Comparison of ENCODE assay signal across 1 cellular context in the genomic region with DNA sequence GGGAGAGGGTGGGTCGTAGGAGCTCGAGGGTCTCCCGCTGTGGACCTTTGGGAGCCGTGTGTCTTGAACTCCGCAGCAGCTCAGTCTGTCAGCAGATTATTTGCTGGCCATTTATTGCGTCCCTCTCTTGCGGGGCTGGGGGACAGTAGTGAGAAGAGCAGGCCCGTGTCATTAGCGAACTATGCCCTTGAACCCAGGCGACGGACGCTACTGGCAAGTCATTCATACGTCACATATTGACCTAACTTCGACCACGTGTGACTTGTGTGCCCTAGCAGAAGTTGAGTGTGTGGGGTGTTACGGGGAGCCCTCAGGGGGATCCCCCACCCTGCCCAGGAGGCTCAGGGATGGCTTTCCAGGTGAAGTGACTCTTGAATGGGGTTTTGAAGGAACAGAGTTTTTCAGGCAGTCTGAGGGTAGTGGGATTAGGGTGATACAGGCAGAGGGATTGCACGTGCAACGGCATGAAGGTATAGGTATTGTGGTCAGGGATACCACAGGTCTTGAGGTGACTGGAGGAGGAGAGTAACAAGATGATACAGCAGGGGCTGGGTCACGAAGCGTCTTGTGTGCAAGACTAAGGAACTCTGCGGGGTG.
TF ChIP-seq lines count a peak whose summit lies in the region.

No MANE protein-coding gene starts in this region.

TF ChIP-seq in HEK293, 187 proteins besides CTCF, POLR2A, EP300 and RAD21 (continued from another document):
- TF ChIP-seq ZBTB11 (tag by site-specific recombination; conservative IDR thresholded peaks at IDR 0.05; ENCODE audit: low read depth) = no peak
- 0 out of 2 replicates have a peak, but pooled peaks have one; percentile 31 for TF ChIP-seq ZBTB1 (tag by site-specific recombination; IDR thresholded peaks at IDR 0.05)
- peak; percentile 64 for TF ChIP-seq ZNF600 (tag by site-specific recombination; IDR thresholded peaks at IDR 0.05)
- peak; percentile 46; the same call in 1 of the 2 replicates for TF ChIP-seq ZBTB21 (tag by site-specific recombination; IDR thresholded peaks at IDR 0.05)
- peak; percentile 64; the same call in 1 of the 2 replicates for TF ChIP-seq ZFP37 (tag by site-specific recombination; IDR thresholded peaks at IDR 0.05)
- TF ChIP-seq, protein P1, sequence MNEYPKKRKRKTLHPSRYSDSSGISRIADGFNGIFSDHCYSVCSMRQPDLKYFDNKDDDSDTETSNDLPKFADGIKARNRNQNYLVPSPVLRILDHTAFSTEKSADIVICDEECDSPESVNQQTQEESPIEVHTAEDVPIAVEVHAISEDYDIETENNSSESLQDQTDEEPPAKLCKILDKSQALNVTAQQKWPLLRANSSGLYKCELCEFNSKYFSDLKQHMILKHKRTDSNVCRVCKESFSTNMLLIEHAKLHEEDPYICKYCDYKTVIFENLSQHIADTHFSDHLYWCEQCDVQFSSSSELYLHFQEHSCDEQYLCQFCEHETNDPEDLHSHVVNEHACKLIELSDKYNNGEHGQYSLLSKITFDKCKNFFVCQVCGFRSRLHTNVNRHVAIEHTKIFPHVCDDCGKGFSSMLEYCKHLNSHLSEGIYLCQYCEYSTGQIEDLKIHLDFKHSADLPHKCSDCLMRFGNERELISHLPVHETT (tag by site-specific recombination; IDR thresholded peaks at IDR 0.05) = no peak
- TF ChIP-seq, protein P2, sequence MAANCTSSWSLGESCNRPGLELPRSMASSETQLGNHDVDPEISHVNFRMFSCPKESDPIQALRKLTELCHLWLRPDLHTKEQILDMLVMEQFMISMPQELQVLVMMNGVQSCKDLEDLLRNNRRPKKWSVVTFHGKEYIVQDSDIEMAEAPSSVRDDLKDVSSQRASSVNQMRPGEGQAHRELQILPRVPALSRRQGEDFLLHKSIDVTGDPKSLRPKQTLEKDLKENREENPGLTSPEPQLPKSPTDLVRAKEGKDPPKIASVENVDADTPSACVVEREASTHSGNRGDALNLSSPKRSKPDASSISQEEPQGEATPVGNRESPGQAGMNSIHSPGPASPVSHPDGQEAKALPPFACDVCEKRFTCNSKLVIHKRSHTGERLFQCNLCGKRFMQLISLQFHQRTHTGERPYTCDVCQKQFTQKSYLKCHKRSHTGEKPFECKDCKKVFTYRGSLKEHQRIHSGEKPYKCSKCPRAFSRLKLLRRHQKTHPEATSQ (tag by site-specific recombination; IDR thresholded peaks at IDR 0.05) = no peak
- TF ChIP-seq ZNF596 (tag by site-specific recombination; IDR thresholded peaks at IDR 0.05) = no peak
- no peak for TF ChIP-seq MEIS1 (CRISPR knock-in tag; IDR thresholded peaks at IDR 0.05; ENCODE audit: borderline replicate concordance)
- TF ChIP-seq ZNF324 (tag by site-specific recombination; IDR thresholded peaks at IDR 0.05) = 0 out of 2 replicates have a peak, but pooled peaks have one; percentile 26
- TF ChIP-seq ZSCAN16 (tag by site-specific recombination; IDR thresholded peaks at IDR 0.05) = no peak
- no peak for TF ChIP-seq ZNF292 (tag by site-specific recombination; IDR thresholded peaks at IDR 0.05; ENCODE audit: borderline replicate concordance, low read depth)
- no peak for TF ChIP-seq ZNF768 (tag by site-specific recombination; IDR thresholded peaks at IDR 0.05)
- no peak for TF ChIP-seq OVOL3 (tag by site-specific recombination; IDR thresholded peaks at IDR 0.05)
- no peak for TF ChIP-seq SP7 (tag by site-specific recombination; IDR thresholded peaks at IDR 0.05)
- TF ChIP-seq ZNF530 (tag by site-specific recombination; IDR thresholded peaks at IDR 0.05; ENCODE audit: low read depth) = no peak
- TF ChIP-seq, protein P3, sequence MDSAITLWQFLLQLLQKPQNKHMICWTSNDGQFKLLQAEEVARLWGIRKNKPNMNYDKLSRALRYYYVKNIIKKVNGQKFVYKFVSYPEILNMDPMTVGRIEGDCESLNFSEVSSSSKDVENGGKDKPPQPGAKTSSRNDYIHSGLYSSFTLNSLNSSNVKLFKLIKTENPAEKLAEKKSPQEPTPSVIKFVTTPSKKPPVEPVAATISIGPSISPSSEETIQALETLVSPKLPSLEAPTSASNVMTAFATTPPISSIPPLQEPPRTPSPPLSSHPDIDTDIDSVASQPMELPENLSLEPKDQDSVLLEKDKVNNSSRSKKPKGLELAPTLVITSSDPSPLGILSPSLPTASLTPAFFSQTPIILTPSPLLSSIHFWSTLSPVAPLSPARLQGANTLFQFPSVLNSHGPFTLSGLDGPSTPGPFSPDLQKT (IDR thresholded peaks at IDR 0.05; ENCODE audit: borderline replicate concordance, low read depth, low read length) = no peak
- TF ChIP-seq ZNF37A (tag by site-specific recombination; IDR thresholded peaks at IDR 0.05) = no peak
- TF ChIP-seq WT1 (tag by site-specific recombination; IDR thresholded peaks at IDR 0.05) = peak; percentile 45
- no peak for TF ChIP-seq ZNF707 (tag by site-specific recombination; IDR thresholded peaks at IDR 0.05)
- 0 out of 2 replicates have a peak, but pooled peaks have one; percentile 7 for TF ChIP-seq ZNF548 (tag by site-specific recombination; IDR thresholded peaks at IDR 0.05)
- TF ChIP-seq ZBTB20 (tag by site-specific recombination; IDR thresholded peaks at IDR 0.05) = peak; percentile 14; the same call in 1 of the 2 replicates
- no peak for TF ChIP-seq KLF10 (tag by site-specific recombination; IDR thresholded peaks at IDR 0.05)
- no peak for TF ChIP-seq ZNF214 (tag by site-specific recombination; IDR thresholded peaks at IDR 0.05; ENCODE audit: borderline replicate concordance)
- TF ChIP-seq ZNF148 (tag by site-specific recombination; IDR thresholded peaks at IDR 0.05; ENCODE audit: borderline replicate concordance) = no peak
- 0 out of 2 replicates have a peak, but pooled peaks have one; percentile 4 for TF ChIP-seq TSHZ1 (tag by site-specific recombination; IDR thresholded peaks at IDR 0.05; ENCODE audit: borderline replicate concordance)
- TF ChIP-seq PRDM10 (tag by site-specific recombination; IDR thresholded peaks at IDR 0.05) = no peak; the same call in none of the 2 replicates
- TF ChIP-seq ZNF223 (tag by site-specific recombination; IDR thresholded peaks at IDR 0.05) = peak; percentile 81; the same call in 1 of the 2 replicates
- no peak for TF ChIP-seq ZNF837 (tag by site-specific recombination; IDR thresholded peaks at IDR 0.05)
- TF ChIP-seq ZNF354C (tag by site-specific recombination; IDR thresholded peaks at IDR 0.05; ENCODE audit: borderline replicate concordance, low read depth) = no peak
- no peak for TF ChIP-seq ZNF624 (tag by site-specific recombination; IDR thresholded peaks at IDR 0.05)
- no peak for TF ChIP-seq ZNF184 (tag by site-specific recombination; IDR thresholded peaks at IDR 0.05)
- TF ChIP-seq ZSCAN23 (tag by site-specific recombination; IDR thresholded peaks at IDR 0.05) = no peak
- no peak for TF ChIP-seq ZIC2 (tag by site-specific recombination; IDR thresholded peaks at IDR 0.05)
- peak; percentile 51 for TF ChIP-seq ZNF335 (tag by site-specific recombination; conservative IDR thresholded peaks at IDR 0.05)
- TF ChIP-seq ZNF521 (tag by site-specific recombination; IDR thresholded peaks at IDR 0.05) = no peak
- 0 out of 2 replicates have a peak, but pooled peaks have one; percentile 15 for TF ChIP-seq ZNF391 (tag by site-specific recombination; IDR thresholded peaks at IDR 0.05; ENCODE audit: borderline replicate concordance, low read depth)
- TF ChIP-seq ZBTB48 (tag by site-specific recombination; IDR thresholded peaks at IDR 0.05) = 0 out of 2 replicates have a peak, but pooled peaks have one; percentile 50
